ENCODE assay signal across 6 cellular contexts in the genomic region with DNA sequence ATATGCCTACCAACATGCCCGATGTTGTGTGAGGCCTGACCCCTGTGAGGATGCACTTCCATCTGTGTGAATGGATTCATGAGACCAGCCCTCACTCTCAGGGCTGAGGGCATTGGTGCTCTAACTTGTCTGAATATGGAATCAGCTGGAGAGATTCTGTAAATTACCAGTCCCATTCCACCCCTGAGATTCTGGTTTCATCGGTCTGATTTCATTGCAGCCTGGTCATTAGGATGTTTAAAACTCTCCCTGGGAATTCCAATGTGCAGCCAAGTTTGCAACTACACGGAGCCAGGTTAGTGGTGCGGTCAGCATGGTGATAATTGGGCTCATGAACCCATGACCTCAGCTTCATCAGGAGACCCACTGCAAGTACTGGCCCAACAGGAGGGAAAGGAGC. TPM values are rescaled to one million over a fixed set of nuclear protein-coding genes. Genes with fewer than 3 reads are reported as not detected.
DNase-seq lines count a peak whose midpoint lies in the region; FAIRE-seq and TF ChIP-seq lines count a peak whose summit lies in the region.
"Not testable (repeated sequence)": the region's sequence is repeated elsewhere in the genome, so short reads cannot be mapped to it uniquely, and the experiment has no call there.

No MANE protein-coding gene starts in this region.

- peak; percentile 91 for FAIRE-seq in RCC 7860 (lab: Jason Lieb, UNC)

- in situ Hi-C loops in ACHN (cut with HindIII; ENCODE audit: low pct_ligation_motif_present, low pct_unique_long_range_greater_than_20kb, low sequenced_read_pairs); G401 (cut with HindIII; ENCODE audit: low sequenced_read_pairs): not testable (repeated sequence)

- not testable (repeated sequence) for H3K4me3 ChIP-seq in epithelial cell of proximal tubule (ENCODE audit: low read depth, low read length)

- peak; percentile 58 for DNase-seq in ACHN
- peak; percentile 13 for DNase-seq in G401 (ENCODE audit: low spot score)
- peak; percentile 76 for DNase-seq in RCC 7860 (ENCODE audit: low spot score)
- DNase-seq in epithelial cell of proximal tubule (ENCODE audit: low read depth) = peak; percentile 44
- peak; percentile 24 for DNase-seq in kidney glomerular epithelial cell (lab: John Stamatoyannopoulos, UW)
- peak; percentile 64 for DNase-seq in renal cortical epithelial cell (ENCODE audit: low read depth)

- not testable (repeated sequence) for TF ChIP-seq CTCF in epithelial cell of proximal tubule (conservative IDR thresholded peaks at IDR 0.05; ENCODE audit: low read depth, low read length)

RNA-seq across cellular contexts. Expression of a gene that starts 51.4 kb away (rescaled TPM):
- 57.6 and 114 TPM in 2 replicates for total RNA-seq in G401 (2014; rRNA removed; shearing (Covaris generic))
- 37.9 and 102 TPM in 2 replicates for total RNA-seq in epithelial cell of proximal tubule
- total RNA-seq in renal cortical epithelial cell = 118 and 148 TPM in 2 replicates

Comparison
In these comparisons a context has a peak if more than half of its experiments do, and no peak if none do; other contexts are left out.
1. DNase-seq: peak in every context shown above with its lines; median percentile 76 in RCC 7860; 64 in renal cortical epithelial cell; 58 in ACHN; 44 in epithelial cell of proximal tubule; 24 in kidney glomerular epithelial cell; 13 in G401.